ENCODE assay signal across 12 cellular contexts in genomic region chr6:109296305-109296915, GRCh38.
A peak's percentile ranks its signal among the peaks of the same experiment; 100 is the strongest.
DNase-seq lines count a peak whose midpoint lies in the region; ATAC-seq, FAIRE-seq and TF ChIP-seq lines count a peak whose summit lies in the region.
"Had no signal": no experiment of that assay in that cellular context is flagged by ENCODE, and none has a peak within 500 bp of the region (broad histone marks: within the 10 kb centered on the region; RNA-seq: fewer than 3 reads in every experiment).

No MANE protein-coding gene starts in this region.

- H3K27me3 ChIP-seq in GM23338 (ENCODE audit: insufficient read depth) = no peaks in the 10 kb centered on the region
- H3K27me3 ChIP-seq in K562 (ENCODE audit: control insufficient read depth in 2 of 2, insufficient read depth in 2 of 2, low read length in 2 of 2) = no peaks in the 10 kb centered on the region
- H3K27me3 ChIP-seq in prostate gland (replicated peaks; ENCODE audit: insufficient read depth) = no peaks in the 10 kb centered on the region

- FAIRE-seq in K562 (lab: Jason Lieb, UNC) = no peak
- FAIRE-seq: colon had no signal

- H3K9me3 ChIP-seq in K562 (replicated peaks; ENCODE audit: control insufficient read depth, insufficient read depth, low read depth, low read length) (no peaks in the 10 kb centered on the region), prostate gland (no peaks in the 10 kb centered on the region)

- H3K79me2 ChIP-seq in GM23338 (replicated peaks; ENCODE audit: insufficient read depth) = no peaks in the 10 kb centered on the region
- no peaks in the 10 kb centered on the region for H3K79me2 ChIP-seq in K562 (ENCODE audit: control insufficient read depth, insufficient read depth, low read length)

- H3K4me2 ChIP-seq in GM23338 (no peak overlapping the region), K562 (ENCODE audit: insufficient read depth, low read length) (peak overlapping the region; percentile 35; the same call in 1 of the 2 replicates)

- CTCF ChIA-PET in K562 (lab: Yijun Ruan, JAX; ENCODE audit: low intra/inter-chr PET ratio) = no interaction called here

- H3F3A ChIP-seq in GM23338 (replicated peaks; ENCODE audit: low read depth) = no peaks in the 10 kb centered on the region

- no peaks in the 10 kb centered on the region; the same call in 1 of the 2 replicates for H3K4me1 ChIP-seq in GM23338 (ENCODE audit: insufficient read depth)
- peaks cover 18 to 76% of the 10 kb centered on the region in 2 experiments for H3K4me1 ChIP-seq in K562 (replicated peaks in 1 of 2; ENCODE audit: control insufficient read depth in 2 of 2, insufficient read depth in 2 of 2, low read length in 2 of 2)
- no peaks in the 10 kb centered on the region for H3K4me1 ChIP-seq in prostate gland (replicated peaks)

- no peak overlapping the region for H3K4me3 ChIP-seq in GM23338
- no peak overlapping the region for H3K4me3 ChIP-seq in K562
- no peak overlapping the region for H3K4me3 ChIP-seq in prostate gland

- no peaks in the 10 kb centered on the region for H3K9me3 Mint-ChIP-seq in GM23338
- H3K9me3 Mint-ChIP-seq: activated naive CD8-positive, alpha-beta T cell treated with anti-CD3 and anti-CD28 coated beads, Interleukin-2, amount 50 U/mL, for 24 hours had no signal

- H3K9me2 ChIP-seq in GM23338 (ENCODE audit: insufficient read depth) = no peaks in the 10 kb centered on the region

- H3K27me3 Mint-ChIP-seq in GM23338 (ENCODE audit: insufficient read depth, low read depth, poor library complexity) = peaks cover 7% of the 10 kb centered on the region

- ATAC-seq in GM23338 (no peak), K562 (no peak), HG03159 (IDR thresholded peaks at IDR 0.05; ENCODE audit: unreplicated experiment) (no peak)
- ATAC-seq: activated naive CD8-positive, alpha-beta T cell treated with anti-CD3 and anti-CD28 coated beads, Interleukin-2, amount 50 U/mL, for 24 hours had no signal

- peak overlapping the region in 1 of 2 experiments; percentile 25; a peak in 3 of 4 replicates for H3K9ac ChIP-seq in K562 (ENCODE audit: insufficient read depth in 1 of 2, low read depth in 2 of 2, low read length in 2 of 2)

- H3K4me1 Mint-ChIP-seq in GM23338 = peaks cover 51% of the 10 kb centered on the region
- H3K4me1 Mint-ChIP-seq: activated naive CD8-positive, alpha-beta T cell treated with anti-CD3 and anti-CD28 coated beads, Interleukin-2, amount 50 U/mL, for 24 hours had no signal

- intact Hi-C loops in K562 (cut with micrococcal nuclease) = loop anchor here (5.0 kb wide), 1 partner anchor 199 kb away; the partner anchor contains the start of gene CEP57L1
- intact Hi-C loops in prostate gland (cut with DNase I) = loop anchor here (2.0 kb wide), 1 partner anchor 108 kb away; no protein-coding TSS in a partner anchor

- H3K36me3 ChIP-seq in GM23338 (ENCODE audit: insufficient read depth) (no peaks in the 10 kb centered on the region), K562 (ENCODE audit: control insufficient read depth, insufficient read depth, low read length) (no peaks in the 10 kb centered on the region), prostate gland (no peaks in the 10 kb centered on the region)

- POLR2A ChIA-PET in K562 (lab: Yijun Ruan, JAX) = interaction anchor here (0.8 to 1.3 kb wide), 4 partner anchors 8 to 30 kb away, joined by 3 to 6 read pairs (median 4); no protein-coding TSS in a partner anchor

- no peaks in the 10 kb centered on the region for H3K36me3 Mint-ChIP-seq in GM23338 (ENCODE audit: low read depth)

- peak overlapping the region; percentile 32; the same call in 1 of the 2 replicates for H3K27ac Mint-ChIP-seq in GM23338
- H3K27ac Mint-ChIP-seq: activated naive CD8-positive, alpha-beta T cell treated with anti-CD3 and anti-CD28 coated beads, Interleukin-2, amount 50 U/mL, for 24 hours had no signal

- no peak for TF ChIP-seq EP300 in K562 (IDR thresholded peaks at IDR 0.05; ENCODE audit: low read length)

- H3K4me3 Mint-ChIP-seq in GM23338 = no peak overlapping the region
- H3K4me3 Mint-ChIP-seq: activated naive CD8-positive, alpha-beta T cell treated with anti-CD3 and anti-CD28 coated beads, Interleukin-2, amount 50 U/mL, for 24 hours had no signal

- TF ChIP-seq CTCF in GM23338 (conservative IDR thresholded peaks at IDR 0.05; ENCODE audit: low read depth in 2 of 2) (no peak), K562 (IDR thresholded peaks at IDR 0.05 in 2 of 3, conservative IDR thresholded peaks at IDR 0.05 in 1 of 3; ENCODE audit: insufficient read depth in 2 of 3, low read depth in 1 of 3, low read length in 3 of 3) (no peak), prostate gland (IDR thresholded peaks at IDR 0.05) (peak in 1 of 4 experiments; percentile 4), GM13976 (IDR thresholded peaks at IDR 0.05; ENCODE audit: borderline replicate concordance, control extremely low read depth, extremely low read depth, insufficient read depth, missing control alignments) (no peak)

- no peaks in the 10 kb centered on the region for H3K9me1 ChIP-seq in K562 (ENCODE audit: control insufficient read depth, insufficient read depth, low read length)

- no peak for TF ChIP-seq POLR2A in K562 (conservative IDR thresholded peaks at IDR 0.05)
- TF ChIP-seq POLR2A in prostate gland (IDR thresholded peaks at IDR 0.05) = no peak

- no peaks in the 10 kb centered on the region for H4K20me1 ChIP-seq in GM23338 (replicated peaks; ENCODE audit: insufficient read depth)
- no peaks in the 10 kb centered on the region for H4K20me1 ChIP-seq in K562 (replicated peaks; ENCODE audit: control insufficient read depth, insufficient read depth, low read length)

- WGBS in K562 (ENCODE audit: insufficient coverage, low coverage, missing lambda C conversion rate) = 26% methylated on average over 3 of the region's 3 CpGs
- WGBS in prostate gland = 54% methylated on average over 2 of the region's 3 CpGs

- in situ Hi-C loops in K562 (cut with MboI) = no loop called here
- in situ Hi-C loops in GM13976 (cut with MboI; ENCODE audit: low sequenced_read_pairs, unreplicated experiment) = no loop called here

- TF ChIP-seq RAD21 in K562 (CRISPR knock-in tag; conservative IDR thresholded peaks at IDR 0.05 in 1 of 2, IDR thresholded peaks at IDR 0.05 in 1 of 2) = no peak

- peak overlapping the region; percentile 72; the same call in 1 of the 2 replicates for H2AFZ ChIP-seq in GM23338
- peak overlapping the region; percentile 83 for H2AFZ ChIP-seq in K562 (ENCODE audit: low read depth, low read length)

- H3K27ac ChIP-seq in GM23338 (ENCODE audit: low read depth) (no peak overlapping the region), K562 (ENCODE audit: extremely low read depth, low read depth, low read length) (peak overlapping the region; percentile 44; the same call in 1 of the 3 replicates), prostate gland (no peak overlapping the region)
- H3K27ac ChIP-seq: C4-2B had no signal

- DNase-seq in GM23338 (ENCODE audit: low spot score) = no peak
- DNase-seq in NCI-H2107 treated with DMSO at 0.1 percent for 48 hours (lab: John Stamatoyannopoulos, UW; ENCODE audit: unreplicated experiment) = peak; percentile 91
- no peak for DNase-seq in K562 (ENCODE audit: extremely low read depth in 1 of 4, low spot score in 3 of 4)
- DNase-seq in prostate gland (ENCODE audit: low spot score) = peak; percentile 24
- no peak for DNase-seq in GM13976 (ENCODE audit: low spot score)
- no peak for DNase-seq in dedifferentiated amniotic fluid mesenchymal stem cell (ENCODE audit: extremely low spot score)
- no peak for DNase-seq in SKM-1 (lab: John Stamatoyannopoulos, UW; ENCODE audit: unreplicated experiment)
- DNase-seq: activated naive CD8-positive, alpha-beta T cell treated with anti-CD3 and anti-CD28 coated beads, Interleukin-2, amount 50 U/mL, for 24 hours; stimulated activated naive CD4-positive, alpha-beta T cell treated with Interleukin-2 at 50 U/mL for 16 hours had no signal

- no TSS peak for BruUV-seq in K562 (replicated peaks; lab: Mats Ljungman, UMichigan)

TF ChIP-seq in K562, 482 proteins besides CTCF, POLR2A, EP300 and RAD21 (continues in another document):
- TF ChIP-seq GMEB1 (CRISPR knock-in tag; IDR thresholded peaks at IDR 0.05) = 0 out of 2 replicates have a peak, but pooled peaks have one; percentile 27
- TF ChIP-seq POLR2AphosphoS2 (IDR thresholded peaks at IDR 0.05; ENCODE audit: low read length) = no peak
- TF ChIP-seq CHAMP1 (IDR thresholded peaks at IDR 0.05) = no peak

Comparison
In these comparisons a context has a peak if more than half of its experiments do, and no peak if none do; other contexts are left out.
1. DNase-seq: peak in NCI-H2107 treated with DMSO at 0.1 percent for 48 hours (single experiment) and prostate gland (single experiment); none in GM23338 (single experiment), K562 (0 of 4), GM13976 (single experiment), dedifferentiated amniotic fluid mesenchymal stem cell (single experiment) and SKM-1 (single experiment).